ENCODE assay signal across 1 cellular context in the genomic region with DNA sequence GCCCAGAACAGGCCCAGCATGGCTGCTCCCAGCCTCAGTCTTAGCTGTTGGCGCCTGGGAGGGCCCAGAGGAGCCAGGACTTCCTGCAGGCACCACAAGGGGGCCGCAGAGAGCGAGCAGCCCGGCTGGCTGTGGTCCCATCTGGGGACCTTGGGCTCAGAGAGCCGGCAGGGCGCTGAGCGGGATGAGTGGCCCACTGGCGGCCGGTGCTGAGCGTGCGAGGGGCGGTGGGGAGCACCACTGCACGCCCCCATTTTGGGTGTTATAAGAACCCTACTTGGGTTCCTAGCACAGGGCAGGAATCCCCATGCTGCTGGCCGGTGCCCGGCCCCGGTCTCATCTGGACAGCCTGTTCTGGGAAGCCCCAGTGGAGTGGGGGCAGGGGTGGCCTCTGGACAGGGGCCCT.
TF ChIP-seq lines count a peak whose summit lies in the region.

No MANE protein-coding gene starts in this region.

TF ChIP-seq in GM23338, 12 proteins besides CTCF, POLR2A, EP300 and RAD21 (continued from another document):
- TF ChIP-seq, protein P1, sequence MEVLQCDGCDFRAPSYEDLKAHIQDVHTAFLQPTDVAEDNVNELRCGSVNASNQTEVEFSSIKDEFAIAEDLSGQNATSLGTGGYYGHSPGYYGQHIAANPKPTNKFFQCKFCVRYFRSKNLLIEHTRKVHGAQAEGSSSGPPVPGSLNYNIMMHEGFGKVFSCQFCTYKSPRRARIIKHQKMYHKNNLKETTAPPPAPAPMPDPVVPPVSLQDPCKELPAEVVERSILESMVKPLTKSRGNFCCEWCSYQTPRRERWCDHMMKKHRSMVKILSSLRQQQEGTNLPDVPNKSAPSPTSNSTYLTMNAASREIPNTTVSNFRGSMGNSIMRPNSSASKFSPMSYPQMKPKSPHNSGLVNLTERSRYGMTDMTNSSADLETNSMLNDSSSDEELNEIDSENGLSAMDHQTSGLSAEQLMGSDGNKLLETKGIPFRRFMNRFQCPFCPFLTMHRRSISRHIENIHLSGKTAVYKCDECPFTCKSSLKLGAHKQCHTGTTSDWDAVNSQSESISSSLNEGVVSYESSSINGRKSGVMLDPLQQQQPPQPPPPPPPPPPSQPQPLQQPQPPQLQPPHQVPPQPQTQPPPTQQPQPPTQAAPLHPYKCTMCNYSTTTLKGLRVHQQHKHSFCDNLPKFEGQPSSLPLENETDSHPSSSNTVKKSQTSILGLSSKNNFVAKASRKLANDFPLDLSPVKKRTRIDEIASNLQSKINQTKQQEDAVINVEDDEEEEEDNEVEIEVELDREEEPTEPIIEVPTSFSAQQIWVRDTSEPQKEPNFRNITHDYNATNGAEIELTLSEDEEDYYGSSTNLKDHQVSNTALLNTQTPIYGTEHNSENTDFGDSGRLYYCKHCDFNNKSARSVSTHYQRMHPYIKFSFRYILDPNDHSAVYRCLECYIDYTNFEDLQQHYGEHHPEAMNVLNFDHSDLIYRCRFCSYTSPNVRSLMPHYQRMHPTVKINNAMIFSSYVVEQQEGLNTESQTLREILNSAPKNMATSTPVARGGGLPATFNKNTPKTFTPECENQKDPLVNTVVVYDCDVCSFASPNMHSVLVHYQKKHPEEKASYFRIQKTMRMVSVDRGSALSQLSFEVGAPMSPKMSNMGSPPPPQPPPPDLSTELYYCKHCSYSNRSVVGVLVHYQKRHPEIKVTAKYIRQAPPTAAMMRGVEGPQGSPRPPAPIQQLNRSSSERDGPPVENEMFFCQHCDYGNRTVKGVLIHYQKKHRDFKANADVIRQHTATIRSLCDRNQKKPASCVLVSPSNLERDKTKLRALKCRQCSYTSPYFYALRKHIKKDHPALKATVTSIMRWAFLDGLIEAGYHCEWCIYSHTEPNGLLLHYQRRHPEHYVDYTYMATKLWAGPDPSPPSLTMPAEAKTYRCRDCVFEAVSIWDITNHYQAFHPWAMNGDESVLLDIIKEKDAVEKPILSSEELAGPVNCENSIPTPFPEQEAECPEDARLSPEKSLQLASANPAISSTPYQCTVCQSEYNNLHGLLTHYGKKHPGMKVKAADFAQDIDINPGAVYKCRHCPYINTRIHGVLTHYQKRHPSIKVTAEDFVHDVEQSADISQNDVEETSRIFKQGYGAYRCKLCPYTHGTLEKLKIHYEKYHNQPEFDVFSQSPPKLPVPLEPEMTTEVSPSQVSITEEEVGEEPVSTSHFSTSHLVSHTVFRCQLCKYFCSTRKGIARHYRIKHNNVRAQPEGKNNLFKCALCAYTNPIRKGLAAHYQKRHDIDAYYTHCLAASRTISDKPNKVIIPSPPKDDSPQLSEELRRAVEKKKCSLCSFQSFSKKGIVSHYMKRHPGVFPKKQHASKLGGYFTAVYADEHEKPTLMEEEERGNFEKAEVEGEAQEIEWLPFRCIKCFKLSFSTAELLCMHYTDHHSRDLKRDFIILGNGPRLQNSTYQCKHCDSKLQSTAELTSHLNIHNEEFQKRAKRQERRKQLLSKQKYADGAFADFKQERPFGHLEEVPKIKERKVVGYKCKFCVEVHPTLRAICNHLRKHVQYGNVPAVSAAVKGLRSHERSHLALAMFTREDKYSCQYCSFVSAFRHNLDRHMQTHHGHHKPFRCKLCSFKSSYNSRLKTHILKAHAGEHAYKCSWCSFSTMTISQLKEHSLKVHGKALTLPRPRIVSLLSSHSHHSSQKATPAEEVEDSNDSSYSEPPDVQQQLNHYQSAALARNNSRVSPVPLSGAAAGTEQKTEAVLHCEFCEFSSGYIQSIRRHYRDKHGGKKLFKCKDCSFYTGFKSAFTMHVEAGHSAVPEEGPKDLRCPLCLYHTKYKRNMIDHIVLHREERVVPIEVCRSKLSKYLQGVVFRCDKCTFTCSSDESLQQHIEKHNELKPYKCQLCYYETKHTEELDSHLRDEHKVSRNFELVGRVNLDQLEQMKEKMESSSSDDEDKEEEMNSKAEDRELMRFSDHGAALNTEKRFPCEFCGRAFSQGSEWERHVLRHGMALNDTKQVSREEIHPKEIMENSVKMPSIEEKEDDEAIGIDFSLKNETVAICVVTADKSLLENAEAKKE (CRISPR knock-in tag; IDR thresholded peaks at IDR 0.05) = no peak
- TF ChIP-seq CREB1 (CRISPR knock-in tag; IDR thresholded peaks at IDR 0.05; ENCODE audit: low read depth) (no peak), ZNF114 (CRISPR knock-in tag; IDR thresholded peaks at IDR 0.05) (no peak), POLR2AphosphoS5 (IDR thresholded peaks at IDR 0.05; ENCODE audit: low read depth) (no peak; the same call in 1 of the 2 replicates), EZH2 (IDR thresholded peaks at IDR 0.05; ENCODE audit: low read depth, unreplicated experiment) (no peak)
